ENCODE assay signal across 13 cellular contexts in genomic region chr13:44317752-44318550, GRCh38. TPM values are rescaled to one million over a fixed set of nuclear protein-coding genes. Genes with fewer than 3 reads are reported as not detected.
DNase-seq lines count a peak whose midpoint lies in the region; ATAC-seq, FAIRE-seq and TF ChIP-seq lines count a peak whose summit lies in the region.
"Had no signal": no experiment of that assay in that cellular context is flagged by ENCODE, and none has a peak within 500 bp of the region (broad histone marks: within the 10 kb centered on the region; RNA-seq: fewer than 3 reads in every experiment).

No MANE protein-coding gene starts in this region.

- DNase-seq in MCF 10A (ENCODE audit: unreplicated experiment) (peak; percentile 53), breast epithelium (ENCODE audit: low spot score in 2 of 2) (no peak), NCI-H748 treated with DMSO at 0.1 percent for 48 hours (lab: John Stamatoyannopoulos, UW) (peak; percentile 29), fibroblast of mammary gland (ENCODE audit: low read depth) (peak; percentile 88), thoracic aorta (ENCODE audit: low spot score) (no peak), GM19239 (ENCODE audit: insufficient read length, low spot score) (no peak)
- DNase-seq in stimulated activated naive CD4-positive, alpha-beta T cell treated with Interleukin-2 at 50 U/mL for 16 hours (lab: John Stamatoyannopoulos, UW), result no peak
- DNase-seq: activated CD4-positive, alpha-beta T cell treated with anti-CD3 and anti-CD28 coated beads for 4 hours; GDM1; left cardiac atrium; NCI-H524 treated with DMSO at 0.1 percent for 48 hours had no signal

- H3K36me3 ChIP-seq in breast epithelium (no peaks in the 10 kb centered on the region), thoracic aorta (no peaks in the 10 kb centered on the region)

- FAIRE-seq in GM19239 (lab: Jason Lieb, UNC), result no peak

- CTCF ChIA-PET in MCF 10A (lab: Yijun Ruan, JAX), result interaction anchor here (1.0 kb wide), 1 partner anchor 413 kb away, joined by 3 read pairs; no protein-coding TSS in a partner anchor

- H3K4me3 Mint-ChIP-seq in MCF 10A (ENCODE audit: unreplicated experiment), result no peak overlapping the region
- H3K4me3 Mint-ChIP-seq in activated T-helper 17 cell treated with anti-CD3 and anti-CD28 coated beads, Interleukin-2, amount 50 U/mL, for 72 hours, result no peak overlapping the region
- H3K4me3 Mint-ChIP-seq: IgD-negative memory B cell had no signal

- POLR2A ChIA-PET in MCF 10A (lab: Yijun Ruan, JAX), result interaction anchor here (0.6 to 12.9 kb wide), 4 partner anchors 86 to 155 kb away, joined by 3 to 341 read pairs (median 4); no protein-coding TSS in a partner anchor

- ATAC-seq in thoracic aorta (ENCODE audit: insufficient number of reproducible peaks, low FRiP score, low read depth), result peak; percentile 50
- no peak for ATAC-seq in activated T-helper 17 cell treated with anti-CD3 and anti-CD28 coated beads, Interleukin-2, amount 50 U/mL, for 72 hours (replicated peaks)

- H3K4me1 ChIP-seq in breast epithelium (no peaks in the 10 kb centered on the region), thoracic aorta (ENCODE audit: control insufficient read depth in 1 of 2, low read depth in 2 of 2) (peaks cover 3 to 28% of the 10 kb centered on the region in 2 donors)

- H3K4me1 Mint-ChIP-seq in MCF 10A (ENCODE audit: insufficient read depth, unreplicated experiment), result peaks cover 18% of the 10 kb centered on the region
- peaks cover 6% of the 10 kb centered on the region for H3K4me1 Mint-ChIP-seq in activated T-helper 17 cell treated with anti-CD3 and anti-CD28 coated beads, Interleukin-2, amount 50 U/mL, for 72 hours
- H3K4me1 Mint-ChIP-seq: IgD-negative memory B cell had no signal

- peaks cover 8% of the 10 kb centered on the region for H3K9me3 Mint-ChIP-seq in MCF 10A (ENCODE audit: unreplicated experiment)
- H3K9me3 Mint-ChIP-seq in activated T-helper 17 cell treated with anti-CD3 and anti-CD28 coated beads, Interleukin-2, amount 50 U/mL, for 72 hours, result no peaks in the 10 kb centered on the region

- H3K27ac ChIP-seq in breast epithelium (no peak overlapping the region), thoracic aorta (no peak overlapping the region)

- no peaks in the 10 kb centered on the region for H3K27me3 Mint-ChIP-seq in MCF 10A (ENCODE audit: insufficient read depth, unreplicated experiment)
- H3K27me3 Mint-ChIP-seq in activated T-helper 17 cell treated with anti-CD3 and anti-CD28 coated beads, Interleukin-2, amount 50 U/mL, for 72 hours, result peaks cover 30% of the 10 kb centered on the region

- no peak for TF ChIP-seq POLR2A in breast epithelium (IDR thresholded peaks at IDR 0.05)

- TF ChIP-seq CTCF in MCF 10A (IDR thresholded peaks at IDR 0.05; ENCODE audit: unreplicated experiment), result no peak
- TF ChIP-seq CTCF in breast epithelium (IDR thresholded peaks at IDR 0.05), result no peak
- TF ChIP-seq CTCF in fibroblast of mammary gland (conservative IDR thresholded peaks at IDR 0.05; ENCODE audit: control insufficient read depth, insufficient read depth, low read depth, low read length), result no peak
- no peak for TF ChIP-seq CTCF in thoracic aorta (IDR thresholded peaks at IDR 0.05)

- intact Hi-C loops in MCF 10A (cut with micrococcal nuclease) (no loop called here), breast epithelium (cut with DNase I; ENCODE audit: low total_unique reads) (no loop called here)

- H3K27me3 ChIP-seq in breast epithelium (no peaks in the 10 kb centered on the region), thoracic aorta (replicated peaks; ENCODE audit: insufficient read depth) (no peaks in the 10 kb centered on the region)

- no peak overlapping the region for H3K4me3 ChIP-seq in breast epithelium
- no peak overlapping the region for H3K4me3 ChIP-seq in fibroblast of mammary gland (ENCODE audit: control insufficient read depth, low read depth, low read length)
- peak overlapping the region; percentile 43 for H3K4me3 ChIP-seq in thoracic aorta

- no TSS peak for BruUV-seq in MCF 10A (replicated peaks; lab: Mats Ljungman, UMichigan)

- no peak overlapping the region for H3K27ac Mint-ChIP-seq in MCF 10A (ENCODE audit: low read depth, unreplicated experiment)
- H3K27ac Mint-ChIP-seq in activated T-helper 17 cell treated with anti-CD3 and anti-CD28 coated beads, Interleukin-2, amount 50 U/mL, for 72 hours, result no peak overlapping the region
- H3K27ac Mint-ChIP-seq: IgD-negative memory B cell had no signal

- no peaks in the 10 kb centered on the region for H3K36me3 Mint-ChIP-seq in MCF 10A (ENCODE audit: insufficient read depth, unreplicated experiment)
- H3K36me3 Mint-ChIP-seq in activated T-helper 17 cell treated with anti-CD3 and anti-CD28 coated beads, Interleukin-2, amount 50 U/mL, for 72 hours (ENCODE audit: low read depth), result no peaks in the 10 kb centered on the region
- H3K36me3 Mint-ChIP-seq: IgD-negative memory B cell had no signal

- H3K9me3 ChIP-seq in breast epithelium, result peaks cover 0 to 5% of the 10 kb centered on the region in 2 donors
- no peaks in the 10 kb centered on the region for H3K9me3 ChIP-seq in thoracic aorta

RNA-seq across cellular contexts. Expression of gene SERP2, which starts 55.7 kb away (rescaled TPM):
- not detected in 2 replicates for total RNA-seq in MCF 10A (2022)
- total RNA-seq in breast epithelium, result 1 to 10 TPM; 2.6 to 6.9 (median 6.4) TPM
- total RNA-seq in thoracic aorta, result 1 to 10 TPM; 3.8 to 3.9 TPM
- not detected for total RNA-seq in activated T-helper 17 cell treated with anti-CD3 and anti-CD28 coated beads, Interleukin-2, amount 50 U/mL, for 72 hours

Comparison
In these comparisons a context has a peak if more than half of its experiments do, and no peak if none do; other contexts are left out.
1. DNase-seq: peak in MCF 10A (single experiment), NCI-H748 treated with DMSO at 0.1 percent for 48 hours (single experiment) and fibroblast of mammary gland (single experiment); none in breast epithelium (0 of 2), thoracic aorta (single experiment), stimulated activated naive CD4-positive, alpha-beta T cell treated with Interleukin-2 at 50 U/mL for 16 hours (single experiment) and GM19239 (single experiment).